In the genomic region with DNA sequence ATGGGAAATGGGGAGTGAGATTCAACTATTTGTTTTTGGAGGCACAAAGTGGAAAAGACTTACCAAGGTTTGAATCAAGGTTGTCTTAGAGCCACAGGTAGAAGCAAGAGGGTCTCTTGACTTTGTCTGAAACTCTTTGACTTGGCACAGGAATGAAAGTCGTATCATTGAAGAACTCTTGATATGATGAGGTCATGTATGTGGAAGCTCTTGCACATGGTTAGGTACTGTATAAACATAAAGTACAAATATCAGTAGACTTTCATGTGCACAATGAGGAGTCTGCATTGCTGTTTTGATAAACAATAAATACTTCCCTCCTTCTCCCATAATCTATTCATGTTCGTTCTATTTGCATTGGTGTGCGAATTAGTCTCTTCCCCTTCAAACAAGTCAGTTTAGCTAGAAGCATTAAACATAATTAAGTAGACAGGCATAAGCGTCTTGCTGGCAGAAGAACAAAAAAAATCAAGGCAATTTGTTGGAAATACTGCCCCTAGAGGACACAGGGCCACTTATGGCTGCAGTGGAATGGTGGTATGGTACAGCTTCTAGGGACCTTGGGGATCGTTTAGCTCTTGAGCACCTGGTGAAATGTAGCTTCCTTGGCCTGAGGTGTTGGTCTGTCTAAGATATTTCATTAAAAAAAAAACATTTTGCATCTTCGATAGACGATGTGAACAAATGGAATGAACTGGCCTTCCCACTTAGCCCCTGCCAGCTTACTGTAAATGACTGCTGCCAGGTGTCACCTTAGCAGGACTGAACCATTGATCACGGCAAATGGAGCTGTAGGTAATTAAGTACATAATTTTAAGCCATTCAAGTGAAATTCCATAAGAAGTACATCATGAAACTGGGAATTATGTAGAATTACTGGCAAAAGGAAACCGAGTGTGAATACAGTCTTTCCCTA, we compare ENCODE assay signal across 9 cellular contexts.
A peak's percentile ranks its signal among the peaks of the same experiment; 100 is the strongest.
DNase-seq lines count a peak whose midpoint lies in the region; ATAC-seq and TF ChIP-seq lines count a peak whose summit lies in the region.
"Had no signal": no experiment of that assay in that cellular context is flagged by ENCODE, and none has a peak within 500 bp of the region (broad histone marks: within the 10 kb centered on the region; RNA-seq: fewer than 3 reads in every experiment).

No MANE protein-coding gene starts in this region.

- H3K4me2 ChIP-seq in DND-41 (ENCODE audit: insufficient read depth, low read length) = no peak overlapping the region
- no peak overlapping the region for H3K4me2 ChIP-seq in SU-DHL-6 (ENCODE audit: low read depth, low read length, poor library complexity, severe bottlenecking)

- no peaks in the 10 kb centered on the region for H3K9me2 ChIP-seq in SU-DHL-6 (replicated peaks; ENCODE audit: insufficient read depth, low read length)

- DNase-seq in DND-41 (peak; percentile 40), KBM-7 (peak; percentile 62), kidney tubule cell (ENCODE audit: low spot score) (peak; percentile 45), NCI-H128 (lab: John Stamatoyannopoulos, UW; ENCODE audit: unreplicated experiment) (no peak), posterior vena cava (ENCODE audit: low spot score) (no peak)
- DNase-seq in activated CD4-positive, alpha-beta T cell treated with anti-CD3 and anti-CD28 coated beads, Interleukin-2, amount 10 ng/mL, durations not matched to agents 7 days and 5 days = no peak

- TF ChIP-seq CTCF in DND-41 (IDR thresholded peaks at IDR 0.05; ENCODE audit: borderline replicate concordance, extremely low read depth, low read length, poor library complexity, severe bottlenecking) = peak; percentile 72
- TF ChIP-seq CTCF in SU-DHL-6 (IDR thresholded peaks at IDR 0.05; ENCODE audit: insufficient read depth, low read length, poor library complexity, severe bottlenecking) = peak; percentile 46

- H3K36me3 ChIP-seq in DND-41 (ENCODE audit: insufficient read depth, low read length) (no peaks in the 10 kb centered on the region), SU-DHL-6 (ENCODE audit: low read length) (no peaks in the 10 kb centered on the region)

- POLR2A ChIA-PET in activated CD4-positive, alpha-beta T cell treated with anti-CD3 and anti-CD28 coated beads, Interleukin-2, amount 10 ng/mL, durations not matched to agents 7 days and 5 days (lab: Charles Lee) = no interaction called here

- no peaks in the 10 kb centered on the region for H3K4me1 ChIP-seq in DND-41 (ENCODE audit: insufficient read depth, low read length)

- H3K27ac ChIP-seq in DND-41 (ENCODE audit: low read length) = no peak overlapping the region
- no peak overlapping the region for H3K27ac ChIP-seq in SU-DHL-6 (ENCODE audit: low read depth, low read length)

- ATAC-seq in DND-41 (ENCODE audit: insufficient read depth, low read depth) = peak; percentile 75
- no peak for ATAC-seq in HG02970 (IDR thresholded peaks at IDR 0.05; ENCODE audit: low FRiP score, unreplicated experiment)
- ATAC-seq: naive thymus-derived CD8-positive, alpha-beta T cell had no signal

- H3K27me3 Mint-ChIP-seq in activated CD4-positive, alpha-beta T cell treated with anti-CD3 and anti-CD28 coated beads, Interleukin-2, amount 10 ng/mL, durations not matched to agents 7 days and 5 days = peaks cover 15% of the 10 kb centered on the region

- H3K79me2 ChIP-seq in DND-41 (ENCODE audit: insufficient read depth, low read length) (no peaks in the 10 kb centered on the region), SU-DHL-6 (ENCODE audit: insufficient read depth, low read length) (no peaks in the 10 kb centered on the region)

- no peaks in the 10 kb centered on the region for H3K4me1 Mint-ChIP-seq in activated CD4-positive, alpha-beta T cell treated with anti-CD3 and anti-CD28 coated beads, Interleukin-2, amount 10 ng/mL, durations not matched to agents 7 days and 5 days
- H3K4me1 Mint-ChIP-seq: naive thymus-derived CD8-positive, alpha-beta T cell had no signal

- CTCF ChIA-PET in activated CD4-positive, alpha-beta T cell treated with anti-CD3 and anti-CD28 coated beads, Interleukin-2, amount 10 ng/mL, durations not matched to agents 7 days and 5 days (lab: Charles Lee) = no interaction called here

- no peaks in the 10 kb centered on the region for H3K27me3 ChIP-seq in DND-41 (ENCODE audit: insufficient read depth, low read length, poor library complexity)
- no peaks in the 10 kb centered on the region for H3K27me3 ChIP-seq in SU-DHL-6 (ENCODE audit: low read length)

- in situ Hi-C loops in KBM-7 (cut with MboI; ENCODE audit: low pct_unique_long_range_greater_than_20kb, low sequenced_read_pairs) = no loop called here

- intact Hi-C loops in posterior vena cava (cut with DNase I) = no loop called here

- no peaks in the 10 kb centered on the region for H4K20me1 ChIP-seq in DND-41 (ENCODE audit: insufficient read depth, low read length)
- no peaks in the 10 kb centered on the region for H4K20me1 ChIP-seq in SU-DHL-6 (ENCODE audit: low read depth, low read length)

- H3K4me3 ChIP-seq in DND-41 (ENCODE audit: low read depth in 1 of 2, low read length in 2 of 2) (no peak overlapping the region), SU-DHL-6 (ENCODE audit: insufficient read depth, low read length, poor library complexity, severe bottlenecking) (no peak overlapping the region)

- H3K9ac ChIP-seq in DND-41 (ENCODE audit: low read depth, low read length) (no peak overlapping the region), SU-DHL-6 (ENCODE audit: low read length) (no peak overlapping the region)

- H3K36me3 Mint-ChIP-seq in activated CD4-positive, alpha-beta T cell treated with anti-CD3 and anti-CD28 coated beads, Interleukin-2, amount 10 ng/mL, durations not matched to agents 7 days and 5 days (ENCODE audit: low read depth) = no peaks in the 10 kb centered on the region
- H3K36me3 Mint-ChIP-seq: naive thymus-derived CD8-positive, alpha-beta T cell had no signal

- H2AFZ ChIP-seq in DND-41 (ENCODE audit: low read depth, low read length) (no peak overlapping the region), SU-DHL-6 (ENCODE audit: low read depth, low read length, severe bottlenecking) (no peak overlapping the region)

- H3K9me3 ChIP-seq in DND-41 (ENCODE audit: insufficient read depth, low read length, severe bottlenecking) (no peaks in the 10 kb centered on the region), SU-DHL-6 (ENCODE audit: insufficient read depth, low read length) (no peaks in the 10 kb centered on the region)

- H3K4me3 Mint-ChIP-seq in activated CD4-positive, alpha-beta T cell treated with anti-CD3 and anti-CD28 coated beads, Interleukin-2, amount 10 ng/mL, durations not matched to agents 7 days and 5 days = no peak overlapping the region
- H3K4me3 Mint-ChIP-seq: naive thymus-derived CD8-positive, alpha-beta T cell had no signal

- H3K27ac Mint-ChIP-seq in activated CD4-positive, alpha-beta T cell treated with anti-CD3 and anti-CD28 coated beads, Interleukin-2, amount 10 ng/mL, durations not matched to agents 7 days and 5 days = no peak overlapping the region

- no peaks in the 10 kb centered on the region for H3F3A ChIP-seq in SU-DHL-6 (ENCODE audit: insufficient read depth)

- H3K9me3 Mint-ChIP-seq in activated CD4-positive, alpha-beta T cell treated with anti-CD3 and anti-CD28 coated beads, Interleukin-2, amount 10 ng/mL, durations not matched to agents 7 days and 5 days = no peaks in the 10 kb centered on the region
- H3K9me3 Mint-ChIP-seq: naive thymus-derived CD8-positive, alpha-beta T cell had no signal

Comparison
In these comparisons a context has a peak if more than half of its experiments do, and no peak if none do; other contexts are left out.
1. DNase-seq: peak in DND-41 (single experiment), KBM-7 (single experiment) and kidney tubule cell (single experiment); none in NCI-H128 (single experiment), posterior vena cava (single experiment) and activated CD4-positive, alpha-beta T cell treated with anti-CD3 and anti-CD28 coated beads, Interleukin-2, amount 10 ng/mL, durations not matched to agents 7 days and 5 days (single experiment).